In the genomic region with DNA sequence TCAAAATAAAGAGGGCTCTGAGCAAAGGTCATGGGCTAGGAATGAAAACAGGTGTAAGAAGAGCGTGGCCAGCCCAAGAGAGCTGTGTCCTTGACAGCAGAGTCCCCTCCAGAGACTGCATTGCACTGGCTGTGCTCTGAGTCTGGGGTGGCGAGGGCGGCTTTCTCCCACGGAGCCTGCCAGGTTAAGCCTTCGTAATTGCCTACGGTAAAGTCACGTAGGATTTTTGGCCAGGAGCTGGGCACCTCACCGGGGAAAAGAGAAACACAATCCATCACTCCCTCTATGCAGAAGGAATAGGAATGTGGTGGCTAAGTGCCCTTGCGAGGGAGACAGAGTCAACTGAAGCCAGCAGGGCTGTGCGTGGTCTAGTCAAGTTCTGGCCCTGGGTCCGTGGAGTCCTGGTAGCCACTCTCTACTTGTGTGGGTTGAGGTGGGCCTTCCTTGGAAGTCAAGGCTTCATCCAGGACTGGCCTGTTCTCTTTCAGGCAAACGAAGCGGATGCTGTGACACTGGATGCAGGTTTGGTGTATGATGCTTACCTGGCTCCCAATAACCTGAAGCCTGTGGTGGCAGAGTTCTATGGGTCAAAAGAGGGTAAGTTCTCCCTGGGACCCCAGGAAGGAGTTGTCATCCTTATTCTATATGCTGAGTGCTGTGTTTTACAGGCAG, we compare ENCODE assay signal across 31 cellular contexts.
"Had no signal": no experiment of that assay in that cellular context is flagged by ENCODE, and none has a peak within 500 bp of the region (broad histone marks: within the 10 kb centered on the region; RNA-seq: fewer than 3 reads in every experiment).

No MANE protein-coding gene starts in this region.

- DNase-seq: activated CD4-positive, alpha-beta memory T cell treated with anti-CD3 and anti-CD28 coated beads, Interleukin-2, amount 10 ng/mL, durations not matched to agents 7 days and 5 days; activated CD4-positive, alpha-beta T cell treated with anti-CD3 and anti-CD28 coated beads for 4 hours; activated CD4-positive, alpha-beta T cell treated with anti-CD3 and anti-CD28 coated beads, Interleukin-2, amount 10 ng/mL, durations not matched to agents 7 days and 5 days; activated CD4-positive, alpha-beta T cell treated with anti-CD3 and anti-CD28 coated beads, Interleukin-2, amount 50 U/mL, for 4 hours; activated CD4-positive, CD25-positive, alpha-beta regulatory T cell; activated CD4-positive, CD25-positive, alpha-beta regulatory T cell treated with anti-CD3 and anti-CD28 coated beads, Interleukin-2, amount 50 U/mL, for 72 hours; activated CD8-positive, alpha-beta memory T cell treated with anti-CD3 and anti-CD28 coated beads, Interleukin-2, amount 50 U/mL, for 48 hours; activated gamma-delta T cell; activated naive CD4-positive, alpha-beta T cell; activated naive CD4-positive, alpha-beta T cell treated with anti-CD3 and anti-CD28 coated beads, Interleukin-2, amount 10 ng/mL, durations not matched to agents 7 days and 5 days; activated T-cell treated with anti-CD3 and anti-CD28 coated beads for 4 hours; activated T-cell treated with anti-CD3 and anti-CD28 coated beads, Interleukin-2, amount 50 U/mL, for 24 hours; activated T-cell treated with anti-CD3 and anti-CD28 coated beads, Interleukin-2, amount 50 U/mL, for 72 hours; amniotic stem cell; anterior cingulate cortex; caudate nucleus; dorsolateral prefrontal cortex; effector memory CD4-positive, alpha-beta T cell; endodermal cell; foreskin keratinocyte; gastrocnemius medialis; glutamatergic neuron; T-helper 1 cell; T-helper 17 cell; T1000 had no signal

- H3K27ac Mint-ChIP-seq: activated CD4-positive, alpha-beta memory T cell treated with anti-CD3 and anti-CD28 coated beads, Interleukin-2, amount 10 ng/mL, durations not matched to agents 7 days and 5 days; activated CD4-positive, alpha-beta T cell treated with anti-CD3 and anti-CD28 coated beads, Interleukin-2, amount 10 ng/mL, durations not matched to agents 7 days and 5 days; activated naive CD4-positive, alpha-beta T cell treated with anti-CD3 and anti-CD28 coated beads, Interleukin-2, amount 10 ng/mL, durations not matched to agents 7 days and 5 days; activated naive CD4-positive, alpha-beta T cell treated with anti-CD3 and anti-CD28 coated beads, Interleukin-2, amount 50 U/mL, for 72 hours; activated T-cell treated with anti-CD3 and anti-CD28 coated beads, Interleukin-2, amount 50 U/mL, for 24 hours; activated T-cell treated with anti-CD3 and anti-CD28 coated beads, Interleukin-2, amount 50 U/mL, for 72 hours; dendritic cell treated with granulocyte-macrophage colony-stimulating factor and Interleukin-4, amounts not matched to agents 40 ng/mL and 50 ng/mL, for 4 days; endodermal cell; T-helper 17 cell; T-helper 2 cell treated with Interferon-gamma antibody and Interleukin-4, amounts not matched to agents 5 μg/mL and 100 μg/mL, for 36 hours had no signal

- H3K4me1 Mint-ChIP-seq: activated CD4-positive, alpha-beta T cell treated with anti-CD3 and anti-CD28 coated beads, Interleukin-2, amount 10 ng/mL, durations not matched to agents 7 days and 5 days; activated naive CD4-positive, alpha-beta T cell treated with anti-CD3 and anti-CD28 coated beads, Interleukin-2, amount 10 ng/mL, durations not matched to agents 7 days and 5 days; T-helper 17 cell had no signal

- H3K9me3 ChIP-seq: body of pancreas, gastrocnemius medialis had no signal

- H3K27ac ChIP-seq: body of pancreas, coronary artery, foreskin keratinocyte, gastrocnemius medialis had no signal

- H3K36me3 ChIP-seq: gastrocnemius medialis had no signal

- ATAC-seq: activated naive CD4-positive, alpha-beta T cell treated with anti-CD3 and anti-CD28 coated beads, Interleukin-2, amount 50 U/mL, for 72 hours; activated T-cell treated with anti-CD3 and anti-CD28 coated beads, Interleukin-2, amount 50 U/mL, for 72 hours; body of pancreas; esophagus mucosa; gastrocnemius medialis; T-helper 17 cell had no signal

- H3K4me1 ChIP-seq: foreskin keratinocyte, gastrocnemius medialis had no signal

- H3K27me3 ChIP-seq: body of pancreas, dorsolateral prefrontal cortex, gastrocnemius medialis had no signal

- H3K9me3 Mint-ChIP-seq: activated CD4-positive, alpha-beta memory T cell treated with anti-CD3 and anti-CD28 coated beads, Interleukin-2, amount 10 ng/mL, durations not matched to agents 7 days and 5 days; activated CD4-positive, alpha-beta T cell treated with anti-CD3 and anti-CD28 coated beads, Interleukin-2, amount 10 ng/mL, durations not matched to agents 7 days and 5 days; activated naive CD4-positive, alpha-beta T cell treated with anti-CD3 and anti-CD28 coated beads, Interleukin-2, amount 10 ng/mL, durations not matched to agents 7 days and 5 days; activated naive CD4-positive, alpha-beta T cell treated with anti-CD3 and anti-CD28 coated beads, Interleukin-2, amount 50 U/mL, for 72 hours; activated T-cell treated with anti-CD3 and anti-CD28 coated beads, Interleukin-2, amount 50 U/mL, for 24 hours; activated T-cell treated with anti-CD3 and anti-CD28 coated beads, Interleukin-2, amount 50 U/mL, for 72 hours; dendritic cell treated with granulocyte-macrophage colony-stimulating factor and Interleukin-4, amounts not matched to agents 40 ng/mL and 50 ng/mL, for 4 days; endodermal cell; T-helper 2 cell treated with Interferon-gamma antibody and Interleukin-4, amounts not matched to agents 5 μg/mL and 100 μg/mL, for 36 hours had no signal

- H3K4me3 ChIP-seq: body of pancreas, coronary artery, gastrocnemius medialis had no signal

- H3K4me3 Mint-ChIP-seq: activated CD4-positive, alpha-beta memory T cell treated with anti-CD3 and anti-CD28 coated beads, Interleukin-2, amount 10 ng/mL, durations not matched to agents 7 days and 5 days; activated CD4-positive, alpha-beta T cell treated with anti-CD3 and anti-CD28 coated beads, Interleukin-2, amount 10 ng/mL, durations not matched to agents 7 days and 5 days; activated naive CD4-positive, alpha-beta T cell treated with anti-CD3 and anti-CD28 coated beads, Interleukin-2, amount 10 ng/mL, durations not matched to agents 7 days and 5 days; activated T-cell treated with anti-CD3 and anti-CD28 coated beads, Interleukin-2, amount 50 U/mL, for 24 hours; activated T-cell treated with anti-CD3 and anti-CD28 coated beads, Interleukin-2, amount 50 U/mL, for 72 hours; dendritic cell treated with granulocyte-macrophage colony-stimulating factor and Interleukin-4, amounts not matched to agents 40 ng/mL and 50 ng/mL, for 4 days; endodermal cell; T-helper 17 cell; T-helper 2 cell treated with Interferon-gamma antibody and Interleukin-4, amounts not matched to agents 5 μg/mL and 100 μg/mL, for 36 hours had no signal

- H3K36me3 Mint-ChIP-seq: activated naive CD4-positive, alpha-beta T cell treated with anti-CD3 and anti-CD28 coated beads, Interleukin-2, amount 10 ng/mL, durations not matched to agents 7 days and 5 days; activated naive CD4-positive, alpha-beta T cell treated with anti-CD3 and anti-CD28 coated beads, Interleukin-2, amount 50 U/mL, for 72 hours had no signal
